In the genomic region with DNA sequence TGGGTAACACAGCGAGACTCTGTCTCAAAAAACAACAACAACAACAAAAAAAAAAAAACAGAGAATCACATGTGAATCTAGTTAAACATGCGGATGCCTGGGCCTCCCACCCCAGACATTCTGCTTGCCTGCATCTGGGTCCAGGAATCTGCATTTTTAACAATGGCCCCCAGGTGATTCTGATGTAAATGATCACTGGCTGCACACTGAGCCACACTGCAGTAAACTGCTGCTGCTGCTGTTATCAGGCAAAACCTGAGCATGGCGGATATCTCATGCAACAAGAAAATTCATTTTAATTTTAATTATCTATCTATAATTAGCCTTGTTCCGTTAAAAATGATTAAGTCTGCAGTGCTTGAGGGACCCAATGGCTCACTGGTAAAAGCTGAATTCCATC, we compare ENCODE assay signal across 12 cellular contexts.
DNase-seq lines count a peak whose midpoint lies in the region; ATAC-seq and TF ChIP-seq lines count a peak whose summit lies in the region.
"Had no signal": no experiment of that assay in that cellular context is flagged by ENCODE, and none has a peak within 500 bp of the region (broad histone marks: within the 10 kb centered on the region; RNA-seq: fewer than 3 reads in every experiment).

No MANE protein-coding gene starts in this region.

- H3K27me3 Mint-ChIP-seq in GM23338 (ENCODE audit: insufficient read depth, low read depth, poor library complexity), result peaks cover 7% of the 10 kb centered on the region
- no peaks in the 10 kb centered on the region for H3K27me3 Mint-ChIP-seq in endodermal cell (ENCODE audit: insufficient read depth)

- H3K27ac Mint-ChIP-seq in GM23338, result 0 out of 2 replicates have a peak overlapping the region, but pooled peaks have one; percentile 60
- H3K27ac Mint-ChIP-seq in endodermal cell, result no peak overlapping the region

- ATAC-seq in GM23338, result peak; percentile 81
- no peak for ATAC-seq in HG02610 (IDR thresholded peaks at IDR 0.05; ENCODE audit: unreplicated experiment)
- ATAC-seq: A549, K562 had no signal

- DNase-seq in GM23338 (ENCODE audit: low spot score) (peak; percentile 41), endodermal cell (peak; percentile 44), RKO (ENCODE audit: low spot score) (no peak), AG08396 (ENCODE audit: low spot score) (no peak)
- DNase-seq: DMS 273 treated with DMSO at 0.1 percent for 48 hours, GM23248 had no signal

- H3K4me3 ChIP-seq in GM23338 (no peak overlapping the region), HUES48 (ENCODE audit: low read depth, low read length) (no peak overlapping the region), endodermal cell (ENCODE audit: low read length) (no peak overlapping the region), skeletal muscle tissue (ENCODE audit: low read length in 3 of 3) (no peak overlapping the region)
- H3K4me3 ChIP-seq: A549, GM23248, HAP-1, K562 had no signal

- H3K36me3 ChIP-seq in GM23338 (ENCODE audit: insufficient read depth) (no peaks in the 10 kb centered on the region), HUES48 (ENCODE audit: control insufficient read depth, insufficient read depth, low read length) (no peaks in the 10 kb centered on the region), endodermal cell (ENCODE audit: control insufficient read depth, insufficient read depth, low read length) (no peaks in the 10 kb centered on the region), skeletal muscle tissue (ENCODE audit: control insufficient read depth in 3 of 3, insufficient read depth in 3 of 3, low read length in 3 of 3) (no peaks in the 10 kb centered on the region)
- H3K36me3 ChIP-seq: HAP-1 had no signal

- 0 out of 2 replicates have a peak overlapping the region, but pooled peaks have one; percentile 40 for H3K27ac ChIP-seq in GM23338 (ENCODE audit: low read depth)
- peak overlapping the region; percentile 53 for H3K27ac ChIP-seq in HUES48 (ENCODE audit: low read depth, low read length)
- no peak overlapping the region for H3K27ac ChIP-seq in endodermal cell (ENCODE audit: low read depth, low read length)
- H3K27ac ChIP-seq in skeletal muscle tissue (ENCODE audit: low read depth, low read length), result peak overlapping the region; percentile 56
- H3K27ac ChIP-seq: A549, GM23248 had no signal

- peaks cover 28% of the 10 kb centered on the region for H3K9me3 Mint-ChIP-seq in GM23338
- H3K9me3 Mint-ChIP-seq in endodermal cell, result peaks cover 36% of the 10 kb centered on the region

- peaks cover 27% of the 10 kb centered on the region for H3K36me3 Mint-ChIP-seq in GM23338 (ENCODE audit: low read depth)
- H3K36me3 Mint-ChIP-seq in endodermal cell (ENCODE audit: low read depth), result no peaks in the 10 kb centered on the region

- H3K4me2 ChIP-seq in GM23338, result no peak overlapping the region
- H3K4me2 ChIP-seq: A549 had no signal

- no peaks in the 10 kb centered on the region for H3K27me3 ChIP-seq in GM23338 (ENCODE audit: insufficient read depth)
- no peaks in the 10 kb centered on the region for H3K27me3 ChIP-seq in HUES48 (ENCODE audit: control insufficient read depth, insufficient read depth, low read length)
- no peaks in the 10 kb centered on the region for H3K27me3 ChIP-seq in endodermal cell (ENCODE audit: control insufficient read depth, insufficient read depth, low read length, poor library complexity, severe bottlenecking)
- H3K27me3 ChIP-seq in skeletal muscle tissue (ENCODE audit: control insufficient read depth in 3 of 3, insufficient read depth in 3 of 3, low read length in 3 of 3), result no peaks in the 10 kb centered on the region

- H3K9me3 ChIP-seq in HUES48 (ENCODE audit: control insufficient read depth, insufficient read depth, low read length) (no peaks in the 10 kb centered on the region), endodermal cell (ENCODE audit: control insufficient read depth, low read length) (no peaks in the 10 kb centered on the region), skeletal muscle tissue (ENCODE audit: control insufficient read depth in 3 of 3, low read length in 3 of 3) (no peaks in the 10 kb centered on the region)
- H3K9me3 ChIP-seq: A549 had no signal

- H3K4me1 Mint-ChIP-seq in GM23338, result peaks cover 15% of the 10 kb centered on the region
- H3K4me1 Mint-ChIP-seq in endodermal cell, result peaks cover 16% of the 10 kb centered on the region

- H2AFZ ChIP-seq in GM23338, result no peak overlapping the region
- H2AFZ ChIP-seq: GM23248 had no signal

- no peaks in the 10 kb centered on the region for H4K20me1 ChIP-seq in GM23338 (replicated peaks; ENCODE audit: insufficient read depth)

- H3K9ac ChIP-seq in HUES48 (ENCODE audit: low read depth, low read length) (no peak overlapping the region), endodermal cell (ENCODE audit: extremely low read depth, low read length, poor library complexity, severe bottlenecking) (no peak overlapping the region), skeletal muscle tissue (ENCODE audit: low read depth in 1 of 3, low read length in 3 of 3) (no peak overlapping the region)
- H3K9ac ChIP-seq: GM23248 had no signal

- H3K9me2 ChIP-seq in GM23338 (ENCODE audit: insufficient read depth), result no peaks in the 10 kb centered on the region

- H3K79me2 ChIP-seq in GM23338 (replicated peaks; ENCODE audit: insufficient read depth), result no peaks in the 10 kb centered on the region

- TF ChIP-seq CTCF in GM23338 (conservative IDR thresholded peaks at IDR 0.05; ENCODE audit: low read depth in 2 of 2) (no peak), endodermal cell (conservative IDR thresholded peaks at IDR 0.05) (no peak)

- no peaks in the 10 kb centered on the region; the same call in 1 of the 2 replicates for H3F3A ChIP-seq in GM23338 (replicated peaks; ENCODE audit: low read depth)

- peaks cover 10% of the 10 kb centered on the region for H3K4me1 ChIP-seq in GM23338 (ENCODE audit: insufficient read depth)
- peaks cover 13% of the 10 kb centered on the region for H3K4me1 ChIP-seq in HUES48 (ENCODE audit: control insufficient read depth, insufficient read depth, low read length)
- H3K4me1 ChIP-seq in endodermal cell (ENCODE audit: control insufficient read depth, insufficient read depth, low read length), result no peaks in the 10 kb centered on the region
- peaks cover 2 to 13% (median 6%) of the 10 kb centered on the region in 3 donors for H3K4me1 ChIP-seq in skeletal muscle tissue (ENCODE audit: control insufficient read depth in 3 of 3, insufficient read depth in 3 of 3, low read length in 3 of 3)
- H3K4me1 ChIP-seq: A549, HAP-1 had no signal

- 77 to 90% methylated on average over 2 to 4 of the region's 4 CpGs for WGBS in endodermal cell (ENCODE audit: insufficient coverage in 1 of 2, insufficient read length in 1 of 2), 2 experiments

- H3K4me3 Mint-ChIP-seq in GM23338 (no peak overlapping the region), endodermal cell (no peak overlapping the region)

TF ChIP-seq in GM23338, 12 proteins besides CTCF, POLR2A, EP300 and RAD21 (continues in another document):
- TF ChIP-seq JUNB (IDR thresholded peaks at IDR 0.05; ENCODE audit: unreplicated experiment) (no peak), EZH2phosphoT487 (IDR thresholded peaks at IDR 0.05; ENCODE audit: unreplicated experiment) (no peak)

Comparison
In these comparisons a context has a peak if more than half of its experiments do, and no peak if none do; other contexts are left out.
1. DNase-seq: peak in GM23338 (single experiment) and endodermal cell (single experiment); none in RKO (single experiment) and AG08396 (single experiment).